In the genomic region with DNA sequence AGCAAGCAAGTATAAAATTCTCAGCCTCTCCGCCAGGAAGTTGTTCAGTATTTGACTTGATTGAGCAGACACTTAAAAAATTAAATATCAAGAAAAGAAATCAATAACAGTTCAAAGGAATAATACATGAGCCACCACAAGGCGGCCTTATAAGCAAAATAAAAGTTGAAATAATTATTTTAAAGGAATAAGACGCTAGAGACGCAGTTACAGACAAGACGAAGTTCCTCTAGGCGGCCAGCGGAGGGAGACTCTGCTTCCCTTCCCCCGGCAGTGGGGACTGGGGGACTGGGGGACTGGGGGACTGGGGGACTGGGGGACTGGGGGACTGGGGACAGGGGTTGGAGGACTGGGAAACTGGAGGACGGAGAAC, we compare ENCODE assay signal across 9 cellular contexts. TPM values are rescaled to one million over a fixed set of nuclear protein-coding genes. Genes with fewer than 3 reads are reported as not detected.
DNase-seq lines count a peak whose midpoint lies in the region; ATAC-seq and TF ChIP-seq lines count a peak whose summit lies in the region.
"Had no signal": no experiment of that assay in that cellular context is flagged by ENCODE, and none has a peak within 500 bp of the region (broad histone marks: within the 10 kb centered on the region; RNA-seq: fewer than 3 reads in every experiment).

No MANE protein-coding gene starts in this region.

- no peaks in the 10 kb centered on the region for H3F3A ChIP-seq in PC-3 (ENCODE audit: low read length, unreplicated experiment)

- BruUV-seq in PC-3 (replicated peaks; lab: Mats Ljungman, UMichigan): no TSS peak
- no TSS peak for BruUV-seq in Calu3 (replicated peaks; lab: Mats Ljungman, UMichigan)

- no peak overlapping the region for H3K4me2 ChIP-seq in PC-3 (ENCODE audit: low read length)

- H3K27me3 Mint-ChIP-seq in nephron (ENCODE audit: low read depth) (no peaks in the 10 kb centered on the region), Calu3 (ENCODE audit: unreplicated experiment) (no peaks in the 10 kb centered on the region)

- TF ChIP-seq CTCF in PC-3 (conservative IDR thresholded peaks at IDR 0.05; ENCODE audit: low read depth, low read length) (0 out of 2 replicates have a peak, but pooled peaks have one; percentile 17), fibroblast of mammary gland (conservative IDR thresholded peaks at IDR 0.05; ENCODE audit: control insufficient read depth, insufficient read depth, low read depth, low read length) (peak; percentile 54), nephron (IDR thresholded peaks at IDR 0.05; ENCODE audit: unreplicated experiment in 3 of 3) (peak; percentile 56 to 69 (median 64)), Calu3 (IDR thresholded peaks at IDR 0.05; ENCODE audit: unreplicated experiment) (no peak)

- DNase-seq in HPDE6-E6E7 (ENCODE audit: extremely low spot score) (peak; percentile 19), PC-3 (peak; percentile 1), fibroblast of mammary gland (ENCODE audit: low read depth) (peak; percentile 67), COLO829 (ENCODE audit: low spot score) (no peak), Calu3 (no peak)
- DNase-seq in stimulated activated effector memory CD8-positive, alpha-beta T cell treated with anti-CD3 and anti-CD28 coated beads, Interleukin-12 subunit alpha, Interleukin-12 subunit beta, amount 100 ng/mL, for 72 hours (ENCODE audit: low spot score in 2 of 2): no peak

- H2AFZ ChIP-seq in PC-3 (ENCODE audit: low read length): no peak overlapping the region

- H4K20me1 ChIP-seq in PC-3 (ENCODE audit: low read length): no peaks in the 10 kb centered on the region

- H3K27ac Mint-ChIP-seq in nephron (peak overlapping the region; percentile 56 to 90 (median 85)), Calu3 (ENCODE audit: unreplicated experiment) (no peak overlapping the region)
- no peak overlapping the region for H3K27ac Mint-ChIP-seq in stimulated activated effector memory CD8-positive, alpha-beta T cell treated with anti-CD3 and anti-CD28 coated beads, Interleukin-12 subunit alpha, Interleukin-12 subunit beta, amount 100 ng/mL, for 72 hours

- H3K4me3 ChIP-seq in PC-3 (ENCODE audit: low read length): no peak overlapping the region
- H3K4me3 ChIP-seq in fibroblast of mammary gland (ENCODE audit: control insufficient read depth, low read depth, low read length): peak overlapping the region; percentile 33

- no peaks in the 10 kb centered on the region for H3K4me1 ChIP-seq in PC-3 (ENCODE audit: insufficient read depth, low read length)
- H3K4me1 ChIP-seq: SJSA1 had no signal

- H3K36me3 ChIP-seq in PC-3 (ENCODE audit: low read depth, low read length): no peaks in the 10 kb centered on the region
- H3K36me3 ChIP-seq: SJSA1 had no signal

- no peaks in the 10 kb centered on the region for H3K79me2 ChIP-seq in PC-3 (ENCODE audit: low read length)

- no peaks in the 10 kb centered on the region for H3K9me3 Mint-ChIP-seq in nephron
- H3K9me3 Mint-ChIP-seq in stimulated activated effector memory CD8-positive, alpha-beta T cell treated with anti-CD3 and anti-CD28 coated beads, Interleukin-12 subunit alpha, Interleukin-12 subunit beta, amount 100 ng/mL, for 72 hours: peaks cover 19% of the 10 kb centered on the region
- H3K9me3 Mint-ChIP-seq in Calu3 (ENCODE audit: low read depth, unreplicated experiment): no peaks in the 10 kb centered on the region

- H3K36me3 Mint-ChIP-seq in nephron (ENCODE audit: low read depth) (no peaks in the 10 kb centered on the region), Calu3 (ENCODE audit: insufficient read depth, unreplicated experiment) (no peaks in the 10 kb centered on the region)
- no peaks in the 10 kb centered on the region for H3K36me3 Mint-ChIP-seq in stimulated activated effector memory CD8-positive, alpha-beta T cell treated with anti-CD3 and anti-CD28 coated beads, Interleukin-12 subunit alpha, Interleukin-12 subunit beta, amount 100 ng/mL, for 72 hours

- H3K27me3 ChIP-seq in PC-3 (ENCODE audit: low read length): no peaks in the 10 kb centered on the region

- peak overlapping the region; percentile 94 to 97 (median 95) for H3K4me3 Mint-ChIP-seq in nephron
- no peak overlapping the region for H3K4me3 Mint-ChIP-seq in stimulated activated effector memory CD8-positive, alpha-beta T cell treated with anti-CD3 and anti-CD28 coated beads, Interleukin-12 subunit alpha, Interleukin-12 subunit beta, amount 100 ng/mL, for 72 hours
- H3K4me3 Mint-ChIP-seq in Calu3 (ENCODE audit: low read depth, unreplicated experiment): no peak overlapping the region

- intact Hi-C loops in PC-3 (cut with micrococcal nuclease) (no loop called here), Calu3 (cut with micrococcal nuclease; ENCODE audit: unreplicated experiment) (no loop called here)

- POLR2A ChIA-PET in PC-3 (lab: Charles Lee; ENCODE audit: unreplicated experiment): no interaction called here

- no peak for ATAC-seq in PC-3
- no peak for ATAC-seq in GM21619 (IDR thresholded peaks at IDR 0.05; ENCODE audit: unreplicated experiment)
- ATAC-seq in stimulated activated effector memory CD8-positive, alpha-beta T cell treated with anti-CD3 and anti-CD28 coated beads, Interleukin-12 subunit alpha, Interleukin-12 subunit beta, amount 100 ng/mL, for 72 hours: no peak

- H3K27ac ChIP-seq in PC-3 (ENCODE audit: low read length): no peak overlapping the region
- H3K27ac ChIP-seq: SJSA1 had no signal

- H3K4me1 Mint-ChIP-seq in nephron: peaks cover 10% of the 10 kb centered on the region
- no peaks in the 10 kb centered on the region for H3K4me1 Mint-ChIP-seq in stimulated activated effector memory CD8-positive, alpha-beta T cell treated with anti-CD3 and anti-CD28 coated beads, Interleukin-12 subunit alpha, Interleukin-12 subunit beta, amount 100 ng/mL, for 72 hours
- H3K4me1 Mint-ChIP-seq in Calu3 (ENCODE audit: low read depth, unreplicated experiment): no peaks in the 10 kb centered on the region

- H3K9ac ChIP-seq in PC-3 (ENCODE audit: low read length): no peak overlapping the region

- H3K9me2 ChIP-seq in PC-3 (replicated peaks; ENCODE audit: low read length): no peaks in the 10 kb centered on the region

- H3K9me3 ChIP-seq in PC-3 (ENCODE audit: low read length): no peaks in the 10 kb centered on the region
- H3K9me3 ChIP-seq: SJSA1 had no signal

- CTCF ChIA-PET in PC-3 (lab: Charles Lee) (no interaction called here), Calu3 (lab: Charles Lee) (no interaction called here)

RNA-seq across cellular contexts. Expression of gene CCDC178, which starts 0.5 kb away (rescaled TPM):
- total RNA-seq in PC-3 (2014; rRNA removed) (not detected in 2 replicates), Calu3 (2022) (not detected in 2 replicates)
- total RNA-seq: SJSA1 had no signal

Comparison
In these comparisons a context has a peak if more than half of its experiments do, and no peak if none do; other contexts are left out.
1. DNase-seq: peak in HPDE6-E6E7 (single experiment), PC-3 (single experiment) and fibroblast of mammary gland (single experiment); none in stimulated activated effector memory CD8-positive, alpha-beta T cell treated with anti-CD3 and anti-CD28 coated beads, Interleukin-12 subunit alpha, Interleukin-12 subunit beta, amount 100 ng/mL, for 72 hours (0 of 2), COLO829 (single experiment) and Calu3 (single experiment).
2. H3K27ac Mint-ChIP-seq: peak in nephron (3 of 3); none in stimulated activated effector memory CD8-positive, alpha-beta T cell treated with anti-CD3 and anti-CD28 coated beads, Interleukin-12 subunit alpha, Interleukin-12 subunit beta, amount 100 ng/mL, for 72 hours (single experiment) and Calu3 (single experiment).
3. H3K4me3 Mint-ChIP-seq: peak in nephron (3 of 3); none in stimulated activated effector memory CD8-positive, alpha-beta T cell treated with anti-CD3 and anti-CD28 coated beads, Interleukin-12 subunit alpha, Interleukin-12 subunit beta, amount 100 ng/mL, for 72 hours (single experiment) and Calu3 (single experiment).